20 cellular contexts compared by ENCODE assay signal in genomic region chr3:190568036-190568435, GRCh38. TPM values are rescaled to one million over a fixed set of nuclear protein-coding genes. Genes with fewer than 3 reads are reported as not detected.
A peak's percentile ranks its signal among the peaks of the same experiment; 100 is the strongest.
DNase-seq lines count a peak whose midpoint lies in the region; ATAC-seq, FAIRE-seq and TF ChIP-seq lines count a peak whose summit lies in the region.
"Had no signal": no experiment of that assay in that cellular context is flagged by ENCODE, and none has a peak within 500 bp of the region (broad histone marks: within the 10 kb centered on the region; RNA-seq: fewer than 3 reads in every experiment).

No MANE protein-coding gene starts in this region.

- H3K27ac ChIP-seq in mammary epithelial cell (ENCODE audit: insufficient read depth, low read depth, low read length) (no peak overlapping the region), pancreas (no peak overlapping the region)
- H3K27ac ChIP-seq: RWPE1, SJSA1 had no signal

- H3K9me3 Mint-ChIP-seq in MCF 10A (ENCODE audit: unreplicated experiment) = peaks cover 7% of the 10 kb centered on the region
- H3K9me3 Mint-ChIP-seq in Calu3 (ENCODE audit: low read depth, unreplicated experiment) = peaks cover 6% of the 10 kb centered on the region
- peaks cover 14% of the 10 kb centered on the region for H3K9me3 Mint-ChIP-seq in activated T-helper 2 cell treated with anti-CD3 and anti-CD28 coated beads, Interferon-gamma antibody, Interleukin-2, Interleukin-4, amounts not matched to agents 10 μg/mL and 5 μg/mL and 100 μg/mL, durations not matched to agents 14 hours and 24 hours and 36 hours

- H3K27ac Mint-ChIP-seq in MCF 10A (ENCODE audit: low read depth, unreplicated experiment) (peak overlapping the region; percentile 35), Calu3 (ENCODE audit: unreplicated experiment) (peak overlapping the region; percentile 84)
- peak overlapping the region; percentile 42 for H3K27ac Mint-ChIP-seq in activated T-helper 2 cell treated with anti-CD3 and anti-CD28 coated beads, Interferon-gamma antibody, Interleukin-2, Interleukin-4, amounts not matched to agents 10 μg/mL and 5 μg/mL and 100 μg/mL, durations not matched to agents 14 hours and 24 hours and 36 hours
- H3K27ac Mint-ChIP-seq: CD4-positive, CD25-positive, alpha-beta regulatory T cell had no signal

- BruUV-seq in MCF 10A (replicated peaks; lab: Mats Ljungman, UMichigan) (no TSS peak), mammary epithelial cell (replicated peaks; lab: Mats Ljungman, UMichigan) (no TSS peak), Calu3 (replicated peaks; lab: Mats Ljungman, UMichigan) (no TSS peak)

- no peak overlapping the region for H2AFZ ChIP-seq in mammary epithelial cell (ENCODE audit: low read depth, low read length)

- no peak overlapping the region for H3K4me2 ChIP-seq in mammary epithelial cell (ENCODE audit: insufficient read depth, low read depth, low read length)

- H3K4me1 Mint-ChIP-seq in MCF 10A (ENCODE audit: insufficient read depth, unreplicated experiment) (peaks cover 20% of the 10 kb centered on the region), Calu3 (ENCODE audit: low read depth, unreplicated experiment) (peaks cover 53% of the 10 kb centered on the region)
- peaks cover 70% of the 10 kb centered on the region for H3K4me1 Mint-ChIP-seq in activated T-helper 2 cell treated with anti-CD3 and anti-CD28 coated beads, Interferon-gamma antibody, Interleukin-2, Interleukin-4, amounts not matched to agents 10 μg/mL and 5 μg/mL and 100 μg/mL, durations not matched to agents 14 hours and 24 hours and 36 hours (ENCODE audit: low read depth)

- no peak for FAIRE-seq in pancreas (lab: Jason Lieb, UNC)
- FAIRE-seq: G401.6 had no signal

- dilution Hi-C loops in mammary epithelial cell (cut with HindIII; ENCODE audit: low sequenced_read_pairs) = no loop called here

- H3K4me3 Mint-ChIP-seq in MCF 10A (ENCODE audit: unreplicated experiment) (no peak overlapping the region), Calu3 (ENCODE audit: low read depth, unreplicated experiment) (no peak overlapping the region)
- no peak overlapping the region for H3K4me3 Mint-ChIP-seq in activated T-helper 2 cell treated with anti-CD3 and anti-CD28 coated beads, Interferon-gamma antibody, Interleukin-2, Interleukin-4, amounts not matched to agents 10 μg/mL and 5 μg/mL and 100 μg/mL, durations not matched to agents 14 hours and 24 hours and 36 hours (ENCODE audit: low read depth)
- H3K4me3 Mint-ChIP-seq: CD4-positive, CD25-positive, alpha-beta regulatory T cell had no signal

- no peak for DNase-seq in MCF 10A (ENCODE audit: unreplicated experiment)
- DNase-seq in mammary epithelial cell = no peak
- DNase-seq in Calu3 = no peak
- DNase-seq in activated T-helper 2 cell treated with anti-CD3 and anti-CD28 coated beads, Interferon-gamma antibody, Interleukin-2, Interleukin-4, amounts not matched to agents 10 μg/mL and 5 μg/mL and 100 μg/mL, durations not matched to agents 14 hours and 24 hours and 36 hours (ENCODE audit: low spot score) = no peak
- DNase-seq in pancreas = no peak
- no peak for DNase-seq in NCI-H1417 (lab: John Stamatoyannopoulos, UW)
- DNase-seq: ACHN; AML-193; CD4-positive, CD25-positive, alpha-beta regulatory T cell; DMS79 treated with DMSO at 0.1 percent for 48 hours; KG1; NCI-H1048; NCI-H1694; NCI-H69; PC-3 had no signal

- H3K27me3 Mint-ChIP-seq in MCF 10A (ENCODE audit: insufficient read depth, unreplicated experiment) (no peaks in the 10 kb centered on the region), Calu3 (ENCODE audit: unreplicated experiment) (no peaks in the 10 kb centered on the region)
- no peaks in the 10 kb centered on the region for H3K27me3 Mint-ChIP-seq in activated T-helper 2 cell treated with anti-CD3 and anti-CD28 coated beads, Interferon-gamma antibody, Interleukin-2, Interleukin-4, amounts not matched to agents 10 μg/mL and 5 μg/mL and 100 μg/mL, durations not matched to agents 14 hours and 24 hours and 36 hours (ENCODE audit: low read depth)
- H3K27me3 Mint-ChIP-seq: CD4-positive, CD25-positive, alpha-beta regulatory T cell had no signal

- in situ Hi-C loops in mammary epithelial cell (cut with MboI; ENCODE audit: low sequenced_read_pairs in 2 of 2) = no loop called here

- H3K9me3 ChIP-seq in mammary epithelial cell (replicated peaks; ENCODE audit: insufficient read depth, low read length) = peaks cover 9% of the 10 kb centered on the region
- H3K9me3 ChIP-seq in pancreas = no peaks in the 10 kb centered on the region
- H3K9me3 ChIP-seq: SJSA1 had no signal

- POLR2A ChIA-PET in MCF 10A (lab: Yijun Ruan, JAX) = interaction anchor here (1.1 to 3.4 kb wide), 3 partner anchors 32 to 53 kb away, joined by 3 to 61 read pairs (median 4); no protein-coding TSS in a partner anchor

- H3K36me3 Mint-ChIP-seq in MCF 10A (ENCODE audit: insufficient read depth, unreplicated experiment) (peaks cover 15% of the 10 kb centered on the region), Calu3 (ENCODE audit: insufficient read depth, unreplicated experiment) (peaks cover 65% of the 10 kb centered on the region)
- peaks cover 74% of the 10 kb centered on the region for H3K36me3 Mint-ChIP-seq in activated T-helper 2 cell treated with anti-CD3 and anti-CD28 coated beads, Interferon-gamma antibody, Interleukin-2, Interleukin-4, amounts not matched to agents 10 μg/mL and 5 μg/mL and 100 μg/mL, durations not matched to agents 14 hours and 24 hours and 36 hours (ENCODE audit: low read depth)

- TF ChIP-seq CTCF in MCF 10A (IDR thresholded peaks at IDR 0.05; ENCODE audit: unreplicated experiment) (no peak), mammary epithelial cell (conservative IDR thresholded peaks at IDR 0.05 in 1 of 2, IDR thresholded peaks at IDR 0.05 in 1 of 2; ENCODE audit: extremely low read depth in 1 of 2, insufficient read depth in 1 of 2, low read depth in 1 of 2, low read length in 2 of 2) (no peak), Calu3 (IDR thresholded peaks at IDR 0.05; ENCODE audit: unreplicated experiment) (no peak), pancreas (IDR thresholded peaks at IDR 0.05) (no peak)

- H3K36me3 ChIP-seq in mammary epithelial cell (ENCODE audit: insufficient read depth, low read length) (peaks cover 20% of the 10 kb centered on the region), pancreas (no peaks in the 10 kb centered on the region)

- CTCF ChIA-PET in MCF 10A (lab: Yijun Ruan, JAX) (no interaction called here), mammary epithelial cell (lab: Charles Lee; ENCODE audit: low non-redundant PET) (no interaction called here), Calu3 (lab: Charles Lee) (no interaction called here)

- peaks cover 53% of the 10 kb centered on the region for H3K79me2 ChIP-seq in mammary epithelial cell (ENCODE audit: insufficient read depth, low read length)

- H3K4me1 ChIP-seq in mammary epithelial cell (ENCODE audit: insufficient read depth, low read length) (peaks cover 23% of the 10 kb centered on the region), pancreas (peaks cover 0 to 13% (median 0%) of the 10 kb centered on the region in 3 donors)

- peak; percentile 8 to 69 (median 38) for ATAC-seq in pancreas
- ATAC-seq in GM21723 (IDR thresholded peaks at IDR 0.05; ENCODE audit: unreplicated experiment) = no peak
- ATAC-seq: HCT116, PC-3 had no signal

- no peak overlapping the region for H3K9ac ChIP-seq in mammary epithelial cell (ENCODE audit: insufficient read depth, low read length)

- H3K4me3 ChIP-seq in mammary epithelial cell (replicated peaks in 1 of 3; ENCODE audit: insufficient read depth in 1 of 3, low read depth in 2 of 3, low read length in 3 of 3) (no peak overlapping the region), pancreas (no peak overlapping the region)
- H3K4me3 ChIP-seq: SJSA1 had no signal

- intact Hi-C loops in MCF 10A (cut with micrococcal nuclease) (no loop called here), mammary epithelial cell (cut with micrococcal nuclease) (no loop called here), Calu3 (cut with micrococcal nuclease; ENCODE audit: unreplicated experiment) (no loop called here), pancreas (cut with DNase I) (no loop called here)
- intact Hi-C loops in activated T-helper 2 cell treated with anti-CD3 and anti-CD28 coated beads, Interferon-gamma antibody, Interleukin-2, Interleukin-4, amounts not matched to agents 10 μg/mL and 5 μg/mL and 100 μg/mL, durations not matched to agents 14 hours and 24 hours and 36 hours (cut with micrococcal nuclease) = no loop called here

- 95% methylated on average over 2 of the region's 2 CpGs for WGBS in mammary epithelial cell (ENCODE audit: low coverage, missing lambda C conversion rate)
- WGBS in pancreas, 2 donors = 21 to 29% methylated on average over 2 of the region's 2 CpGs

- H3K27me3 ChIP-seq in mammary epithelial cell (ENCODE audit: insufficient read depth, low read length) (no peaks in the 10 kb centered on the region), pancreas (no peaks in the 10 kb centered on the region)
- H3K27me3 ChIP-seq: SJSA1 had no signal

- H4K20me1 ChIP-seq in mammary epithelial cell (ENCODE audit: insufficient read depth, low read length) = no peaks in the 10 kb centered on the region

RNA-seq across cellular contexts. Expression of gene IL1RAP, which starts 54.2 kb away (rescaled TPM):
- total RNA-seq in MCF 10A (2022) = 46.5 and 62.0 TPM in 2 replicates
- total RNA-seq in mammary epithelial cell = 100 to 1,000 TPM in 1 of 2 donors, 10 to 100 TPM in 1; 94.2 to 111 TPM
- 90.3 TPM for polyA plus RNA-seq in mammary epithelial cell
- polyA minus RNA-seq in mammary epithelial cell = 188 TPM
- total RNA-seq in Calu3 (2022) = 186 and 239 TPM in 2 replicates
- total RNA-seq in activated T-helper 2 cell treated with anti-CD3 and anti-CD28 coated beads, Interferon-gamma antibody, Interleukin-2, Interleukin-4, amounts not matched to agents 10 μg/mL and 5 μg/mL and 100 μg/mL, durations not matched to agents 14 hours and 24 hours and 36 hours = 34.5 and 38.6 TPM in 2 replicates
- total RNA-seq in pancreas = 1 to 10 TPM; 3.0 to 9.3 (median 3.7) TPM
- 1 to 10 TPM in 1 of 2 donors, under 1 TPM in 1; 0.49 to 1.6 TPM for polyA plus RNA-seq in pancreas
